33 cellular contexts compared by ENCODE assay signal in the genomic region with DNA sequence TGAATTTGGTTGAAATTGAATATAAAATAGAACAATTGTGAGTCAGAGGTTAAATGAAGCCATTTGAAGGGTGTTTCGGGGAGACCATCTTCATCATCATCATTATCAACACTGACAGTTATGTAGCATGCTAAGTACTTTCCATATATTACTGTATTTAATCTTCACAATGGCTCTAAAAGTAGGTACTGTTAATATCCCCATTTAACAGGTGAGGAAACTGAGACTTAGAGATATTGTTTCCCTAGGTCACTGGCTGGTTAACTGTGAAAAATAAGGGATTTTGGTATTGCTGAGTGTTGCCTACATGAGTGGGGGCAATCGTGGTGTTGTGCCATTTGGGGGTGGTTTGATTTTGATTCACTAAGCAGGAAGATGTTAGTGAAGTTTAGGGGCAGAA.
DNase-seq lines count a peak whose midpoint lies in the region; ATAC-seq, FAIRE-seq and TF ChIP-seq lines count a peak whose summit lies in the region.
"Had no signal": no experiment of that assay in that cellular context is flagged by ENCODE, and none has a peak within 500 bp of the region (broad histone marks: within the 10 kb centered on the region; RNA-seq: fewer than 3 reads in every experiment).

No MANE protein-coding gene starts in this region.

- CTCF ChIA-PET in HepG2 (lab: Yijun Ruan, JAX; ENCODE audit: low intra/inter-chr PET ratio, low total read pairs) (no interaction called here), HEK293 (lab: Yijun Ruan, JAX) (interaction anchor here (1.0 kb wide), 1 partner anchor 25 kb away, joined by 3 read pairs; no protein-coding TSS in a partner anchor), K562 (lab: Yijun Ruan, JAX; ENCODE audit: low intra/inter-chr PET ratio) (no interaction called here)

- TF ChIP-seq EP300 in HepG2 (IDR thresholded peaks at IDR 0.05; ENCODE audit: low read depth in 2 of 2, low read length in 2 of 2) (no peak), HepG2 (CRISPR knock-in tag; IDR thresholded peaks at IDR 0.05; ENCODE audit: borderline replicate concordance) (no peak), K562 (IDR thresholded peaks at IDR 0.05; ENCODE audit: low read length) (no peak), transverse colon (IDR thresholded peaks at IDR 0.05; ENCODE audit: low read depth) (no peak)

- 94% methylated on average over 2 of the region's 2 CpGs for WGBS in HepG2 (ENCODE audit: low lambda C conversion rate)
- 71% methylated on average over 2 of the region's 2 CpGs for WGBS in right lobe of liver (ENCODE audit: insufficient coverage, low coverage, low lambda C conversion rate, missing lambda C conversion rate)
- 44% methylated on average over 2 of the region's 2 CpGs for WGBS in K562 (ENCODE audit: insufficient coverage, low coverage, missing lambda C conversion rate)
- no CpG with 5 or more reads among the region's 2 CpGs for WGBS in mesendoderm (ENCODE audit: extremely low coverage, insufficient coverage, low lambda C conversion rate)
- 57 to 76% methylated on average over 2 of the region's 2 CpGs for WGBS in transverse colon (ENCODE audit: low coverage in 1 of 2), 2 donors

- no peak overlapping the region for H3K56ac ChIP-seq in mesendoderm (ENCODE audit: low read length)

- no peak overlapping the region for H2BK5ac ChIP-seq in mesendoderm (ENCODE audit: low read length)

- FAIRE-seq in HepG2 (lab: Jason Lieb, UNC) (no peak), K562 (lab: Jason Lieb, UNC) (no peak)
- FAIRE-seq: A204.1, A549, D721Med had no signal

- H3K23ac ChIP-seq in mesendoderm (ENCODE audit: low read length): no peak overlapping the region

- peaks cover 9% of the 10 kb centered on the region for H3K79me2 ChIP-seq in HepG2 (ENCODE audit: insufficient read depth, low read length)
- no peaks in the 10 kb centered on the region for H3K79me2 ChIP-seq in K562 (ENCODE audit: control insufficient read depth, insufficient read depth, low read length)
- H3K79me2 ChIP-seq in mesendoderm (ENCODE audit: control insufficient read depth, insufficient read depth, low read length): no peaks in the 10 kb centered on the region

- H3K18ac ChIP-seq in mesendoderm (ENCODE audit: low read length): no peak overlapping the region

- H4K20me1 ChIP-seq in HepG2 (ENCODE audit: insufficient read depth, low read length): no peaks in the 10 kb centered on the region; the same call in 1 of the 2 replicates
- no peaks in the 10 kb centered on the region for H4K20me1 ChIP-seq in K562 (replicated peaks; ENCODE audit: control insufficient read depth, insufficient read depth, low read length)
- H4K20me1 ChIP-seq: BLaER1; BLaER1 treated with 17β-estradiol and CSF1 and Interleukin-3, amounts not matched to agents 10 nM and 100 nM had no signal

- no peak for TF ChIP-seq RAD21 in HepG2 (CRISPR knock-in tag; IDR thresholded peaks at IDR 0.05)
- TF ChIP-seq RAD21 in K562 (CRISPR knock-in tag; conservative IDR thresholded peaks at IDR 0.05 in 1 of 2, IDR thresholded peaks at IDR 0.05 in 1 of 2): no peak

- no peak overlapping the region for H3K9ac ChIP-seq in HepG2 (ENCODE audit: insufficient read depth, low read depth, low read length)
- no peak overlapping the region for H3K9ac ChIP-seq in K562 (ENCODE audit: insufficient read depth in 1 of 2, low read depth in 2 of 2, low read length in 2 of 2)
- no peak overlapping the region for H3K9ac ChIP-seq in mesendoderm (ENCODE audit: low read length)
- H3K9ac ChIP-seq: BLaER1; BLaER1 treated with 17β-estradiol and CSF1 and Interleukin-3, amounts not matched to agents 10 nM and 100 nM had no signal

- BruUV-seq in HepG2 (replicated peaks; lab: Mats Ljungman, UMichigan) (no TSS peak), K562 (replicated peaks; lab: Mats Ljungman, UMichigan) (no TSS peak)

- H2AFZ ChIP-seq in HepG2 (ENCODE audit: low read length): no peak overlapping the region
- H2AFZ ChIP-seq in K562 (ENCODE audit: low read depth, low read length): no peak overlapping the region

- H4K5ac ChIP-seq in mesendoderm (ENCODE audit: low read length): no peak overlapping the region

- DNase-seq in HepG2 (ENCODE audit: low spot score) (no peak), right lobe of liver (no peak), K562 (ENCODE audit: extremely low read depth in 1 of 4, low spot score in 3 of 4) (no peak), mesendoderm (no peak), transverse colon (no peak)
- DNase-seq: 8988T; ACHN; AML-193; BE2C; C1 segment of cervical spinal cord; Caco-2; Calu3; CD4-positive, alpha-beta memory T cell; CD4-positive, alpha-beta T cell; CD4-positive, CD25-positive, alpha-beta regulatory T cell; CD8-positive, alpha-beta memory T cell; CD8-positive, alpha-beta T cell; COR-L47; DMS 273 treated with DMSO at 0.1 percent for 48 hours; DMS153; DMS53; DMS79; DMS79 treated with DMSO at 0.1 percent for 48 hours; DND-41; EL had no signal

- H3K27ac ChIP-seq in HepG2 (ENCODE audit: extremely low read length, insufficient read depth, low read length) (no peak overlapping the region), right lobe of liver (no peak overlapping the region), HEK293 (ENCODE audit: extremely low read depth, low read depth, low read length) (no peak overlapping the region), K562 (ENCODE audit: extremely low read depth, low read depth, low read length) (no peak overlapping the region), mesendoderm (ENCODE audit: low read depth, low read length) (no peak overlapping the region), transverse colon (no peak overlapping the region)
- H3K27ac ChIP-seq: 22Rv1; A549; BLaER1; BLaER1 treated with 17β-estradiol and CSF1 and Interleukin-3, amounts not matched to agents 10 nM and 100 nM; C4-2B had no signal

- H3K4me1 ChIP-seq in HepG2 (ENCODE audit: insufficient read depth, low read length) (no peaks in the 10 kb centered on the region), right lobe of liver (no peaks in the 10 kb centered on the region), HEK293 (ENCODE audit: control insufficient read depth, insufficient read depth, low read length) (no peaks in the 10 kb centered on the region), K562 (replicated peaks in 1 of 2; ENCODE audit: control insufficient read depth in 2 of 2, insufficient read depth in 2 of 2, low read length in 2 of 2) (peaks cover 5 to 7% of the 10 kb centered on the region in 2 experiments; a peak in 3 of 5 replicates), mesendoderm (ENCODE audit: control insufficient read depth, low read depth, low read length) (no peaks in the 10 kb centered on the region), transverse colon (no peaks in the 10 kb centered on the region)
- H3K4me1 ChIP-seq: BE2C; BLaER1; BLaER1 treated with 17β-estradiol and CSF1 and Interleukin-3, amounts not matched to agents 10 nM and 100 nM had no signal

- no peak overlapping the region for H2BK120ac ChIP-seq in mesendoderm (ENCODE audit: low read depth, low read length)

- in situ Hi-C loops in HepG2 (cut with HindIII; ENCODE audit: extremely low pct_ligation_motif_present, low pct_unique_long_range_greater_than_20kb) (no loop called here), K562 (cut with MboI) (no loop called here), transverse colon (cut with MboI; ENCODE audit: low pct_ligation_motif_present in 1 of 4, low pct_unique_long_range_greater_than_20kb in 1 of 4, low sequenced_read_pairs in 3 of 4) (no loop called here)

- H3K79me1 ChIP-seq in mesendoderm (ENCODE audit: low read length): no peaks in the 10 kb centered on the region

- no peaks in the 10 kb centered on the region for H3K9me1 ChIP-seq in K562 (ENCODE audit: control insufficient read depth, insufficient read depth, low read length)

- H3K27me3 ChIP-seq in HepG2 (ENCODE audit: control insufficient read depth in 1 of 2, insufficient read depth in 2 of 2, low read length in 2 of 2) (no peaks in the 10 kb centered on the region), right lobe of liver (no peaks in the 10 kb centered on the region), K562 (ENCODE audit: control insufficient read depth in 2 of 2, insufficient read depth in 2 of 2, low read length in 2 of 2) (no peaks in the 10 kb centered on the region), mesendoderm (ENCODE audit: insufficient read depth, low read length, poor library complexity) (no peaks in the 10 kb centered on the region), transverse colon (no peaks in the 10 kb centered on the region)
- H3K27me3 ChIP-seq: BE2C; BLaER1; BLaER1 treated with 17β-estradiol and CSF1 and Interleukin-3, amounts not matched to agents 10 nM and 100 nM had no signal

- no peak overlapping the region for H2AK5ac ChIP-seq in mesendoderm (ENCODE audit: low read length)

- no peaks in the 10 kb centered on the region for H3K9me3 ChIP-seq in HepG2 (ENCODE audit: low read length)
- no peaks in the 10 kb centered on the region for H3K9me3 ChIP-seq in right lobe of liver
- H3K9me3 ChIP-seq in HEK293 (ENCODE audit: control insufficient read depth, insufficient read depth, low read depth, low read length): no peaks in the 10 kb centered on the region
- no peaks in the 10 kb centered on the region for H3K9me3 ChIP-seq in K562 (replicated peaks; ENCODE audit: control insufficient read depth, insufficient read depth, low read depth, low read length)
- H3K9me3 ChIP-seq in transverse colon: no peaks in the 10 kb centered on the region
- H3K9me3 ChIP-seq: A549; BE2C; BLaER1; BLaER1 treated with 17β-estradiol and CSF1 and Interleukin-3, amounts not matched to agents 10 nM and 100 nM; Caco-2 had no signal

- H3K4me3 ChIP-seq in HepG2 (replicated peaks in 1 of 3; ENCODE audit: insufficient read depth in 1 of 3, low read depth in 2 of 3, low read length in 3 of 3) (no peak overlapping the region), right lobe of liver (no peak overlapping the region), HEK293 (ENCODE audit: low read depth, low read length) (no peak overlapping the region), K562 (no peak overlapping the region), mesendoderm (ENCODE audit: low read length) (no peak overlapping the region), transverse colon (no peak overlapping the region)
- H3K4me3 ChIP-seq: A549; BLaER1; BLaER1 treated with 17β-estradiol and CSF1 and Interleukin-3, amounts not matched to agents 10 nM and 100 nM had no signal

- H4K8ac ChIP-seq in mesendoderm (ENCODE audit: low read depth, low read length): no peak overlapping the region

- ATAC-seq in HepG2 (no peak), right lobe of liver (no peak), K562 (no peak)
- ATAC-seq: A549; CD8-positive, alpha-beta T cell had no signal

- H3K4ac ChIP-seq in mesendoderm (ENCODE audit: low read depth, low read length): no peak overlapping the region

- H3K36me3 ChIP-seq in HepG2 (replicated peaks in 1 of 2; ENCODE audit: control insufficient read depth in 1 of 2, insufficient read depth in 2 of 2, low read length in 2 of 2): peaks cover 3 to 12% of the 10 kb centered on the region in 2 experiments; a peak in 3 of 5 replicates
- H3K36me3 ChIP-seq in right lobe of liver: no peaks in the 10 kb centered on the region
- H3K36me3 ChIP-seq in HEK293 (ENCODE audit: control insufficient read depth in 2 of 2, insufficient read depth in 1 of 2, low read length in 2 of 2): peaks cover 0 to 4% of the 10 kb centered on the region in 2 experiments; a peak in 1 of 3 replicates
- no peaks in the 10 kb centered on the region for H3K36me3 ChIP-seq in K562 (ENCODE audit: control insufficient read depth, insufficient read depth, low read length)
- H3K36me3 ChIP-seq in mesendoderm (ENCODE audit: control insufficient read depth, insufficient read depth, low read length): no peaks in the 10 kb centered on the region
- H3K36me3 ChIP-seq in transverse colon: no peaks in the 10 kb centered on the region
- H3K36me3 ChIP-seq: BE2C; BLaER1; BLaER1 treated with 17β-estradiol and CSF1 and Interleukin-3, amounts not matched to agents 10 nM and 100 nM had no signal

- no peak overlapping the region for H2BK15ac ChIP-seq in mesendoderm (replicated peaks; ENCODE audit: low read depth)

- intact Hi-C loops in HepG2 (cut with micrococcal nuclease; ENCODE audit: unreplicated experiment) (no loop called here), right lobe of liver (cut with DNase I) (no loop called here), K562 (cut with micrococcal nuclease) (no loop called here), transverse colon (cut with DNase I; ENCODE audit: low total_unique reads) (no loop called here)

- no peak overlapping the region for H3K4me2 ChIP-seq in HepG2 (ENCODE audit: low read depth, low read length)
- H3K4me2 ChIP-seq in K562 (ENCODE audit: insufficient read depth, low read length): no peak overlapping the region
- no peak overlapping the region for H3K4me2 ChIP-seq in mesendoderm (ENCODE audit: low read length)
- H3K4me2 ChIP-seq: A549; BLaER1; BLaER1 treated with 17β-estradiol and CSF1 and Interleukin-3, amounts not matched to agents 10 nM and 100 nM had no signal

- POLR2A ChIA-PET in HepG2 (lab: Yijun Ruan, JAX): no interaction called here
- POLR2A ChIA-PET in HEK293 (lab: Yijun Ruan, JAX): no interaction called here
- POLR2A ChIA-PET in K562 (lab: Yijun Ruan, JAX): no interaction called here

- TF ChIP-seq POLR2A in HepG2 (IDR thresholded peaks at IDR 0.05; ENCODE audit: insufficient read depth in 1 of 2, low read depth in 2 of 2, low read length in 2 of 2) (no peak), right lobe of liver (IDR thresholded peaks at IDR 0.05) (no peak), K562 (conservative IDR thresholded peaks at IDR 0.05) (no peak), transverse colon (IDR thresholded peaks at IDR 0.05) (no peak)

- no peak for TF ChIP-seq CTCF in HepG2 (CRISPR knock-in tag; IDR thresholded peaks at IDR 0.05)
- no peak for TF ChIP-seq CTCF in right lobe of liver (IDR thresholded peaks at IDR 0.05)
- no peak for TF ChIP-seq CTCF in HEK293 (tag by site-specific recombination; IDR thresholded peaks at IDR 0.05)
- TF ChIP-seq CTCF in K562 (IDR thresholded peaks at IDR 0.05 in 2 of 3, conservative IDR thresholded peaks at IDR 0.05 in 1 of 3; ENCODE audit: insufficient read depth in 2 of 3, low read depth in 1 of 3, low read length in 3 of 3): no peak
- TF ChIP-seq CTCF in transverse colon (IDR thresholded peaks at IDR 0.05): no peak
